In the genomic region with DNA sequence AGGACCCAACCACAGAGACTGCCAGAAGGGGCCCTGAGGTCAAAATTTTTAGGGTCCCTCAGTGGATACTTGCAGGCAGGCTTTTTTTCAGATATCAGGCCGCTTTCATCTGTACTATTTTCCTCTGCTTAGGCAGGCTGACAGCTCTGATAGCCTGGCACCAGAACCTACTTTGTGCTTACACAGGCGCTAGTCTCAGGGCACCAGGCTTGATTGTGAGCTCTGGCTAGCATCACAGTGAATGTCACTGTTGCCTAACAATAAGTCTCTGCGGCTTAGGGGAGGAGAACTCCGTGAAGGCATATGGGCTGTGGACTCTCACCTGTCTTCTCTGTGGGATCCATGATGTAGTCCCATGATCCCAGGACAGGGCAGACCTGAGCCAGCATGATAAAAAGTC, we compare ENCODE assay signal across 32 cellular contexts.
"Had no signal": no experiment of that assay in that cellular context is flagged by ENCODE, and none has a peak within 500 bp of the region (broad histone marks: within the 10 kb centered on the region; RNA-seq: fewer than 3 reads in every experiment).

No MANE protein-coding gene starts in this region.

- H3K4me3 ChIP-seq: adrenal gland, ascending aorta, body of pancreas, breast epithelium, cardiac muscle cell had no signal

- H3K36me3 ChIP-seq: adrenal gland, ascending aorta, brain microvascular endothelial cell, breast epithelium, cardiac muscle cell had no signal

- H3K27ac ChIP-seq: adrenal gland, ascending aorta, body of pancreas, brain microvascular endothelial cell, breast epithelium, cardiac muscle cell had no signal

- DNase-seq: activated effector memory CD4-positive, alpha-beta T cell treated with anti-CD3 and anti-CD28 coated beads, Interleukin-2, amount 50 U/mL, for 16 hours; activated effector memory CD4-positive, alpha-beta T cell treated with Interleukin-2 at 50 U/mL for 16 hours; activated gamma-delta T cell; activated gamma-delta T cell treated with Interleukin-2 at 50 U/mL for 16 hours; activated naive CD4-positive, alpha-beta T cell; activated naive CD4-positive, alpha-beta T cell treated with anti-CD3 and anti-CD28 coated beads for 36 hours; activated naive CD4-positive, alpha-beta T cell treated with anti-CD3 and anti-CD28 coated beads, Interleukin-2, amount 10 ng/mL, durations not matched to agents 7 days and 5 days; activated naive CD4-positive, alpha-beta T cell treated with anti-CD3 and anti-CD28 coated beads, Interleukin-2, amount 50 U/mL, for 16 hours; activated naive CD4-positive, alpha-beta T cell treated with Interleukin-2 at 50 U/mL for 16 hours; activated naive CD8-positive, alpha-beta T cell treated with anti-CD3 and anti-CD28 coated beads for 36 hours; activated naive CD8-positive, alpha-beta T cell treated with anti-CD3 and anti-CD28 coated beads, Interleukin-2, amount 10 ng/mL, durations not matched to agents 7 days and 5 days; activated naive CD8-positive, alpha-beta T cell treated with anti-CD3 and anti-CD28 coated beads, Interleukin-2, amount 50 U/mL, for 24 hours; activated T-cell treated with anti-CD3 and anti-CD28 coated beads for 4 hours; activated T-cell treated with anti-CD3 and anti-CD28 coated beads, Interleukin-2, amount 50 U/mL, for 1 hour; activated T-cell treated with anti-CD3 and anti-CD28 coated beads, Interleukin-2, amount 50 U/mL, for 24 hours; activated T-cell treated with anti-CD3 and anti-CD28 coated beads, Interleukin-2, amount 50 U/mL, for 4 hours; activated T-cell treated with anti-CD3 and anti-CD28 coated beads, Interleukin-2, amount 50 U/mL, for 48 hours; activated T-cell treated with anti-CD3 and anti-CD28 coated beads, Interleukin-2, amount 50 U/mL, for 72 hours; amniotic stem cell; amygdala; anterior cingulate cortex; aorta; body of pancreas; brain microvascular endothelial cell; central memory CD4-positive, alpha-beta T cell; cerebellar nuclear complex had no signal

- ATAC-seq: activated naive CD4-positive, alpha-beta T cell treated with anti-CD3 and anti-CD28 coated beads, Interleukin-2, amount 50 U/mL, for 72 hours; activated naive CD8-positive, alpha-beta T cell treated with anti-CD3 and anti-CD28 coated beads, Interleukin-2, amount 50 U/mL, for 24 hours; activated T-cell treated with anti-CD3 and anti-CD28 coated beads, Interleukin-2, amount 50 U/mL, for 4 hours; activated T-cell treated with anti-CD3 and anti-CD28 coated beads, Interleukin-2, amount 50 U/mL, for 72 hours; activated T-helper 17 cell treated with anti-CD3 and anti-CD28 coated beads, Interleukin-2, amount 50 U/mL, for 72 hours; body of pancreas had no signal

- H3K9me3 ChIP-seq: adrenal gland, ascending aorta, body of pancreas, breast epithelium had no signal

- H3K27me3 ChIP-seq: adrenal gland, ascending aorta, body of pancreas, brain microvascular endothelial cell, breast epithelium, cardiac muscle cell had no signal

- H3K4me1 ChIP-seq: adrenal gland, ascending aorta, body of pancreas, breast epithelium had no signal
